26 cellular contexts compared by ENCODE assay signal in genomic region chr6:33103776-33104175, GRCh38. TPM values are rescaled to one million over a fixed set of nuclear protein-coding genes. Genes with fewer than 3 reads are reported as not detected.
"Had no signal": no experiment of that assay in that cellular context is flagged by ENCODE, and none has a peak within 500 bp of the region (broad histone marks: within the 10 kb centered on the region; RNA-seq: fewer than 3 reads in every experiment).

No MANE protein-coding gene starts in this region.

- ATAC-seq: effector memory CD8-positive, alpha-beta T cell; esophagus mucosa; foreskin keratinocyte; gastrocnemius medialis; gastroesophageal sphincter; heart left ventricle; heart right ventricle had no signal

- H3K27me3 ChIP-seq: colonic mucosa, gastrocnemius medialis had no signal

- H3K27ac ChIP-seq: colonic mucosa, coronary artery, dorsolateral prefrontal cortex, epithelial cell of prostate, esophagus squamous epithelium, foreskin keratinocyte, gastrocnemius medialis, gastroesophageal sphincter, heart left ventricle, heart right ventricle, hepatocyte had no signal

- H3K4me2 ChIP-seq: hepatocyte had no signal

- H3K79me2 ChIP-seq: hepatocyte had no signal

- DNase-seq: colonic mucosa; cortex of kidney; dermis blood vessel endothelial cell; dorsolateral prefrontal cortex; effector CD4-positive, alpha-beta T cell; effector CD8-positive, alpha-beta T cell; effector memory CD4-positive, alpha-beta T cell; effector memory CD8-positive, alpha-beta T cell; endodermal cell; erythroblast; esophagus squamous epithelium; foreskin fibroblast; foreskin keratinocyte; foreskin melanocyte; gastrocnemius medialis; glutamatergic neuron; head of caudate nucleus; heart left ventricle; heart right ventricle; hippocampal formation had no signal

- H3K36me3 ChIP-seq: colonic mucosa, esophagus squamous epithelium, gastrocnemius medialis, gastroesophageal sphincter, heart left ventricle, heart right ventricle had no signal

- H2AFZ ChIP-seq: hepatocyte had no signal

- H3K4me3 Mint-ChIP-seq: effector memory CD8-positive, alpha-beta T cell; endodermal cell had no signal

- H3K4me1 Mint-ChIP-seq: endodermal cell had no signal

- H3K4me1 ChIP-seq: colonic mucosa, esophagus squamous epithelium, foreskin keratinocyte, gastrocnemius medialis, gastroesophageal sphincter, heart left ventricle had no signal

- H3K9me3 ChIP-seq: colonic mucosa, gastrocnemius medialis had no signal

- H3K4me3 ChIP-seq: colonic mucosa, coronary artery, dorsolateral prefrontal cortex, esophagus squamous epithelium, gastrocnemius medialis, gastroesophageal sphincter, heart left ventricle, heart right ventricle, hepatocyte had no signal

- H3K27ac Mint-ChIP-seq: effector memory CD8-positive, alpha-beta T cell; endodermal cell had no signal

RNA-seq across cellular contexts. Expression of gene HLA-DPA1, which starts 30.3 kb away (rescaled TPM):
- total RNA-seq: endothelial cell of umbilical vein had no signal
